Comparison of ENCODE assay signal across 1 cellular context in the genomic region with DNA sequence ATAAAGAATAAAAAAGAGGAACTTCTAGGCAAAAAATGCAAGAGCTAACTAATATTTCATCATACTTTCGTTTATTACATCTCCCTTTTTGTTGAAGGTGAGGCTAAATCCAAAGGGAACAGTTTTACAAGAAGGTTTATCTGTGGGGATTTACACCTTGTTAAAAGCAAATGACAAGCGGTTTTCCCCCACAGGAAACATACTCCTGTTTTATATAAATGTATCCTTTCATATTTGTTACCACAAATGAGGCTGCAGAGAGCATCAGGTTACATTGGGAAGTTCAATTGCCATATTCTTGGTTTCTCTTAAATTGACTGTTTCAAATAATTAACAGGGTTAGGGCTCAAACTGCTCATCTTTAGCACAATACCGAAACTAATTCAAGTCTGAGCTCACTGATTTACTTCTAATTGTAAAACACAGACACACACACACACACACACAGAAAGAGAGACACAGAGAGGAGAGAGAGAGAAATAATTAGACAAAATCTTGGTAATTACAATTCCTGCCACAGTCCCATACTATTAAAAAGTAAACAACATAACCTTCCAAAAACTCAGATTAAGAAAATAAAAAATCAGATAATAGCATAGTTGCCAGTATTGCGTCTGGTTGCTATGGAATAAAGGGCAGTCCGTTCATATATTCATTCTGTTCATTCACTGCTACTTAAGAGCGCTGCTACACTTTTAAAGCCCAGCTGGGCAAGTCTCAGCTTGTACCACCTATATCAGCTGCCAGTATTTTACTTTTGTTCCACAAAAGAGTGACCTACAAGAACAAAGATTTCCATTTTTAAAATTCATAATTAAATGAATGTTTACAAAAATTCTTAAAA.
TF ChIP-seq lines count a peak whose summit lies in the region.

No MANE protein-coding gene starts in this region.

TF ChIP-seq in HEK293, 187 proteins besides CTCF, POLR2A, EP300 and RAD21 (continued from another document and continues in another):
- TF ChIP-seq ZNF560 (tag by site-specific recombination; IDR thresholded peaks at IDR 0.05; ENCODE audit: borderline replicate concordance): no peak
- peak; percentile 95 for TF ChIP-seq TCF7L2 (IDR thresholded peaks at IDR 0.05; ENCODE audit: borderline replicate concordance, low read depth, low read length)
- no peak for TF ChIP-seq ZSCAN16 (tag by site-specific recombination; IDR thresholded peaks at IDR 0.05)
- TF ChIP-seq, protein P1, sequence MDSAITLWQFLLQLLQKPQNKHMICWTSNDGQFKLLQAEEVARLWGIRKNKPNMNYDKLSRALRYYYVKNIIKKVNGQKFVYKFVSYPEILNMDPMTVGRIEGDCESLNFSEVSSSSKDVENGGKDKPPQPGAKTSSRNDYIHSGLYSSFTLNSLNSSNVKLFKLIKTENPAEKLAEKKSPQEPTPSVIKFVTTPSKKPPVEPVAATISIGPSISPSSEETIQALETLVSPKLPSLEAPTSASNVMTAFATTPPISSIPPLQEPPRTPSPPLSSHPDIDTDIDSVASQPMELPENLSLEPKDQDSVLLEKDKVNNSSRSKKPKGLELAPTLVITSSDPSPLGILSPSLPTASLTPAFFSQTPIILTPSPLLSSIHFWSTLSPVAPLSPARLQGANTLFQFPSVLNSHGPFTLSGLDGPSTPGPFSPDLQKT (IDR thresholded peaks at IDR 0.05; ENCODE audit: borderline replicate concordance, low read depth, low read length): no peak
- no peak for TF ChIP-seq ZNF175 (tag by site-specific recombination; IDR thresholded peaks at IDR 0.05)
- no peak for TF ChIP-seq ZFHX2 (tag by site-specific recombination; conservative IDR thresholded peaks at IDR 0.05)
- peak; percentile 66; the same call in 1 of the 2 replicates for TF ChIP-seq ZNF596 (tag by site-specific recombination; IDR thresholded peaks at IDR 0.05)
- TF ChIP-seq SP3 (tag by site-specific recombination; IDR thresholded peaks at IDR 0.05): no peak
- no peak for TF ChIP-seq ZNF830 (tag by site-specific recombination; IDR thresholded peaks at IDR 0.05; ENCODE audit: low read depth)
- TF ChIP-seq ZNF350 (tag by site-specific recombination; IDR thresholded peaks at IDR 0.05): no peak
- TF ChIP-seq ZNF768 (tag by site-specific recombination; IDR thresholded peaks at IDR 0.05): no peak
- TF ChIP-seq ZFP69B (tag by site-specific recombination; IDR thresholded peaks at IDR 0.05): peak; percentile 29; the same call in 1 of the 2 replicates
- TF ChIP-seq, protein P2, sequence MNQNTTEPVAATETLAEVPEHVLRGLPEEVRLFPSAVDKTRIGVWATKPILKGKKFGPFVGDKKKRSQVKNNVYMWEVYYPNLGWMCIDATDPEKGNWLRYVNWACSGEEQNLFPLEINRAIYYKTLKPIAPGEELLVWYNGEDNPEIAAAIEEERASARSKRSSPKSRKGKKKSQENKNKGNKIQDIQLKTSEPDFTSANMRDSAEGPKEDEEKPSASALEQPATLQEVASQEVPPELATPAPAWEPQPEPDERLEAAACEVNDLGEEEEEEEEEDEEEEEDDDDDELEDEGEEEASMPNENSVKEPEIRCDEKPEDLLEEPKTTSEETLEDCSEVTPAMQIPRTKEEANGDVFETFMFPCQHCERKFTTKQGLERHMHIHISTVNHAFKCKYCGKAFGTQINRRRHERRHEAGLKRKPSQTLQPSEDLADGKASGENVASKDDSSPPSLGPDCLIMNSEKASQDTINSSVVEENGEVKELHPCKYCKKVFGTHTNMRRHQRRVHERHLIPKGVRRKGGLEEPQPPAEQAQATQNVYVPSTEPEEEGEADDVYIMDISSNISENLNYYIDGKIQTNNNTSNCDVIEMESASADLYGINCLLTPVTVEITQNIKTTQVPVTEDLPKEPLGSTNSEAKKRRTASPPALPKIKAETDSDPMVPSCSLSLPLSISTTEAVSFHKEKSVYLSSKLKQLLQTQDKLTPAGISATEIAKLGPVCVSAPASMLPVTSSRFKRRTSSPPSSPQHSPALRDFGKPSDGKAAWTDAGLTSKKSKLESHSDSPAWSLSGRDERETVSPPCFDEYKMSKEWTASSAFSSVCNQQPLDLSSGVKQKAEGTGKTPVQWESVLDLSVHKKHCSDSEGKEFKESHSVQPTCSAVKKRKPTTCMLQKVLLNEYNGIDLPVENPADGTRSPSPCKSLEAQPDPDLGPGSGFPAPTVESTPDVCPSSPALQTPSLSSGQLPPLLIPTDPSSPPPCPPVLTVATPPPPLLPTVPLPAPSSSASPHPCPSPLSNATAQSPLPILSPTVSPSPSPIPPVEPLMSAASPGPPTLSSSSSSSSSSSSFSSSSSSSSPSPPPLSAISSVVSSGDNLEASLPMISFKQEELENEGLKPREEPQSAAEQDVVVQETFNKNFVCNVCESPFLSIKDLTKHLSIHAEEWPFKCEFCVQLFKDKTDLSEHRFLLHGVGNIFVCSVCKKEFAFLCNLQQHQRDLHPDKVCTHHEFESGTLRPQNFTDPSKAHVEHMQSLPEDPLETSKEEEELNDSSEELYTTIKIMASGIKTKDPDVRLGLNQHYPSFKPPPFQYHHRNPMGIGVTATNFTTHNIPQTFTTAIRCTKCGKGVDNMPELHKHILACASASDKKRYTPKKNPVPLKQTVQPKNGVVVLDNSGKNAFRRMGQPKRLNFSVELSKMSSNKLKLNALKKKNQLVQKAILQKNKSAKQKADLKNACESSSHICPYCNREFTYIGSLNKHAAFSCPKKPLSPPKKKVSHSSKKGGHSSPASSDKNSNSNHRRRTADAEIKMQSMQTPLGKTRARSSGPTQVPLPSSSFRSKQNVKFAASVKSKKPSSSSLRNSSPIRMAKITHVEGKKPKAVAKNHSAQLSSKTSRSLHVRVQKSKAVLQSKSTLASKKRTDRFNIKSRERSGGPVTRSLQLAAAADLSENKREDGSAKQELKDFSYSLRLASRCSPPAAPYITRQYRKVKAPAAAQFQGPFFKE (tag by site-specific recombination; IDR thresholded peaks at IDR 0.05; ENCODE audit: borderline replicate concordance): no peak
- peak; percentile 31; the same call in 1 of the 2 replicates for TF ChIP-seq ZSCAN23 (tag by site-specific recombination; IDR thresholded peaks at IDR 0.05)
- no peak for TF ChIP-seq ZBTB20 (tag by site-specific recombination; IDR thresholded peaks at IDR 0.05)
- TF ChIP-seq ZNF132 (tag by site-specific recombination; IDR thresholded peaks at IDR 0.05; ENCODE audit: borderline replicate concordance): no peak
- TF ChIP-seq BCL11A (tag by site-specific recombination; IDR thresholded peaks at IDR 0.05; ENCODE audit: low read depth): no peak
- TF ChIP-seq ZNF585B (tag by site-specific recombination; IDR thresholded peaks at IDR 0.05): no peak
- no peak for TF ChIP-seq ZNF114 (tag by site-specific recombination; IDR thresholded peaks at IDR 0.05)
- TF ChIP-seq, protein P3, sequence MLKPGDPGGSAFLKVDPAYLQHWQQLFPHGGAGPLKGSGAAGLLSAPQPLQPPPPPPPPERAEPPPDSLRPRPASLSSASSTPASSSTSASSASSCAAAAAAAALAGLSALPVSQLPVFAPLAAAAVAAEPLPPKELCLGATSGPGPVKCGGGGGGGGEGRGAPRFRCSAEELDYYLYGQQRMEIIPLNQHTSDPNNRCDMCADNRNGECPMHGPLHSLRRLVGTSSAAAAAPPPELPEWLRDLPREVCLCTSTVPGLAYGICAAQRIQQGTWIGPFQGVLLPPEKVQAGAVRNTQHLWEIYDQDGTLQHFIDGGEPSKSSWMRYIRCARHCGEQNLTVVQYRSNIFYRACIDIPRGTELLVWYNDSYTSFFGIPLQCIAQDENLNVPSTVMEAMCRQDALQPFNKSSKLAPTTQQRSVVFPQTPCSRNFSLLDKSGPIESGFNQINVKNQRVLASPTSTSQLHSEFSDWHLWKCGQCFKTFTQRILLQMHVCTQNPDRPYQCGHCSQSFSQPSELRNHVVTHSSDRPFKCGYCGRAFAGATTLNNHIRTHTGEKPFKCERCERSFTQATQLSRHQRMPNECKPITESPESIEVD (tag by site-specific recombination; IDR thresholded peaks at IDR 0.05): peak; percentile 98
- TF ChIP-seq, protein P4, sequence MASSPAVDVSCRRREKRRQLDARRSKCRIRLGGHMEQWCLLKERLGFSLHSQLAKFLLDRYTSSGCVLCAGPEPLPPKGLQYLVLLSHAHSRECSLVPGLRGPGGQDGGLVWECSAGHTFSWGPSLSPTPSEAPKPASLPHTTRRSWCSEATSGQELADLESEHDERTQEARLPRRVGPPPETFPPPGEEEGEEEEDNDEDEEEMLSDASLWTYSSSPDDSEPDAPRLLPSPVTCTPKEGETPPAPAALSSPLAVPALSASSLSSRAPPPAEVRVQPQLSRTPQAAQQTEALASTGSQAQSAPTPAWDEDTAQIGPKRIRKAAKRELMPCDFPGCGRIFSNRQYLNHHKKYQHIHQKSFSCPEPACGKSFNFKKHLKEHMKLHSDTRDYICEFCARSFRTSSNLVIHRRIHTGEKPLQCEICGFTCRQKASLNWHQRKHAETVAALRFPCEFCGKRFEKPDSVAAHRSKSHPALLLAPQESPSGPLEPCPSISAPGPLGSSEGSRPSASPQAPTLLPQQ (tag by site-specific recombination; IDR thresholded peaks at IDR 0.05): no peak
- no peak for TF ChIP-seq SALL2 (tag by site-specific recombination; IDR thresholded peaks at IDR 0.05; ENCODE audit: borderline replicate concordance)
- TF ChIP-seq ZNF16 (tag by site-specific recombination; IDR thresholded peaks at IDR 0.05; ENCODE audit: low read depth): no peak
- TF ChIP-seq, protein P5, sequence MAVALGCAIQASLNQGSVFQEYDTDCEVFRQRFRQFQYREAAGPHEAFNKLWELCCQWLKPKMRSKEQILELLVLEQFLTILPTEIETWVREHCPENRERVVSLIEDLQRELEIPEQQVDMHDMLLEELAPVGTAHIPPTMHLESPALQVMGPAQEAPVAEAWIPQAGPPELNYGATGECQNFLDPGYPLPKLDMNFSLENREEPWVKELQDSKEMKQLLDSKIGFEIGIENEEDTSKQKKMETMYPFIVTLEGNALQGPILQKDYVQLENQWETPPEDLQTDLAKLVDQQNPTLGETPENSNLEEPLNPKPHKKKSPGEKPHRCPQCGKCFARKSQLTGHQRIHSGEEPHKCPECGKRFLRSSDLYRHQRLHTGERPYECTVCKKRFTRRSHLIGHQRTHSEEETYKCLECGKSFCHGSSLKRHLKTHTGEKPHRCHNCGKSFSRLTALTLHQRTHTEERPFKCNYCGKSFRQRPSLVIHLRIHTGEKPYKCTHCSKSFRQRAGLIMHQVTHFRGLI (tag by site-specific recombination; IDR thresholded peaks at IDR 0.05): peak; percentile 55; the same call in 1 of the 2 replicates
- TF ChIP-seq TRIM28 (IDR thresholded peaks at IDR 0.05; ENCODE audit: borderline replicate concordance, low read length): no peak
- TF ChIP-seq ZBTB1 (tag by site-specific recombination; IDR thresholded peaks at IDR 0.05): no peak
- no peak for TF ChIP-seq ZNF146 (tag by site-specific recombination; IDR thresholded peaks at IDR 0.05)
- TF ChIP-seq, protein P6, sequence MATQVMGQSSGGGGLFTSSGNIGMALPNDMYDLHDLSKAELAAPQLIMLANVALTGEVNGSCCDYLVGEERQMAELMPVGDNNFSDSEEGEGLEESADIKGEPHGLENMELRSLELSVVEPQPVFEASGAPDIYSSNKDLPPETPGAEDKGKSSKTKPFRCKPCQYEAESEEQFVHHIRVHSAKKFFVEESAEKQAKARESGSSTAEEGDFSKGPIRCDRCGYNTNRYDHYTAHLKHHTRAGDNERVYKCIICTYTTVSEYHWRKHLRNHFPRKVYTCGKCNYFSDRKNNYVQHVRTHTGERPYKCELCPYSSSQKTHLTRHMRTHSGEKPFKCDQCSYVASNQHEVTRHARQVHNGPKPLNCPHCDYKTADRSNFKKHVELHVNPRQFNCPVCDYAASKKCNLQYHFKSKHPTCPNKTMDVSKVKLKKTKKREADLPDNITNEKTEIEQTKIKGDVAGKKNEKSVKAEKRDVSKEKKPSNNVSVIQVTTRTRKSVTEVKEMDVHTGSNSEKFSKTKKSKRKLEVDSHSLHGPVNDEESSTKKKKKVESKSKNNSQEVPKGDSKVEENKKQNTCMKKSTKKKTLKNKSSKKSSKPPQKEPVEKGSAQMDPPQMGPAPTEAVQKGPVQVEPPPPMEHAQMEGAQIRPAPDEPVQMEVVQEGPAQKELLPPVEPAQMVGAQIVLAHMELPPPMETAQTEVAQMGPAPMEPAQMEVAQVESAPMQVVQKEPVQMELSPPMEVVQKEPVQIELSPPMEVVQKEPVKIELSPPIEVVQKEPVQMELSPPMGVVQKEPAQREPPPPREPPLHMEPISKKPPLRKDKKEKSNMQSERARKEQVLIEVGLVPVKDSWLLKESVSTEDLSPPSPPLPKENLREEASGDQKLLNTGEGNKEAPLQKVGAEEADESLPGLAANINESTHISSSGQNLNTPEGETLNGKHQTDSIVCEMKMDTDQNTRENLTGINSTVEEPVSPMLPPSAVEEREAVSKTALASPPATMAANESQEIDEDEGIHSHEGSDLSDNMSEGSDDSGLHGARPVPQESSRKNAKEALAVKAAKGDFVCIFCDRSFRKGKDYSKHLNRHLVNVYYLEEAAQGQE (tag by site-specific recombination; IDR thresholded peaks at IDR 0.05): no peak
- no peak for TF ChIP-seq ZNF514 (tag by site-specific recombination; IDR thresholded peaks at IDR 0.05)
- TF ChIP-seq, protein P7, sequence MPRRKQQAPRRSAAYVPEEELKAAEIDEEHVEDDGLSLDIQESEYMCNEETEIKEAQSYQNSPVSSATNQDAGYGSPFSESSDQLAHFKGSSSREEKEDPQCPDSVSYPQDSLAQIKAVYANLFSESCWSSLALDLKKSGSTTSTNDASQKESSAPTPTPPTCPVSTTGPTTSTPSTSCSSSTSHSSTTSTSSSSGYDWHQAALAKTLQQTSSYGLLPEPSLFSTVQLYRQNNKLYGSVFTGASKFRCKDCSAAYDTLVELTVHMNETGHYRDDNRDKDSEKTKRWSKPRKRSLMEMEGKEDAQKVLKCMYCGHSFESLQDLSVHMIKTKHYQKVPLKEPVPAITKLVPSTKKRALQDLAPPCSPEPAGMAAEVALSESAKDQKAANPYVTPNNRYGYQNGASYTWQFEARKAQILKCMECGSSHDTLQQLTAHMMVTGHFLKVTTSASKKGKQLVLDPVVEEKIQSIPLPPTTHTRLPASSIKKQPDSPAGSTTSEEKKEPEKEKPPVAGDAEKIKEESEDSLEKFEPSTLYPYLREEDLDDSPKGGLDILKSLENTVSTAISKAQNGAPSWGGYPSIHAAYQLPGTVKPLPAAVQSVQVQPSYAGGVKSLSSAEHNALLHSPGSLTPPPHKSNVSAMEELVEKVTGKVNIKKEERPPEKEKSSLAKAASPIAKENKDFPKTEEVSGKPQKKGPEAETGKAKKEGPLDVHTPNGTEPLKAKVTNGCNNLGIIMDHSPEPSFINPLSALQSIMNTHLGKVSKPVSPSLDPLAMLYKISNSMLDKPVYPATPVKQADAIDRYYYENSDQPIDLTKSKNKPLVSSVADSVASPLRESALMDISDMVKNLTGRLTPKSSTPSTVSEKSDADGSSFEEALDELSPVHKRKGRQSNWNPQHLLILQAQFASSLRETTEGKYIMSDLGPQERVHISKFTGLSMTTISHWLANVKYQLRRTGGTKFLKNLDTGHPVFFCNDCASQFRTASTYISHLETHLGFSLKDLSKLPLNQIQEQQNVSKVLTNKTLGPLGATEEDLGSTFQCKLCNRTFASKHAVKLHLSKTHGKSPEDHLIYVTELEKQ (tag by site-specific recombination; IDR thresholded peaks at IDR 0.05; ENCODE audit: borderline replicate concordance): peak; percentile 71; the same call in 1 of the 2 replicates
- TF ChIP-seq MYNN (tag by site-specific recombination; IDR thresholded peaks at IDR 0.05; ENCODE audit: borderline replicate concordance): 0 out of 2 replicates have a peak, but pooled peaks have one; percentile 35
- no peak for TF ChIP-seq ZNF791 (tag by site-specific recombination; IDR thresholded peaks at IDR 0.05)
- TF ChIP-seq ZNF529 (tag by site-specific recombination; IDR thresholded peaks at IDR 0.05; ENCODE audit: insufficient replicate concordance): no peak
- no peak for TF ChIP-seq ZNF157 (tag by site-specific recombination; IDR thresholded peaks at IDR 0.05)
- no peak for TF ChIP-seq ZNF138 (tag by site-specific recombination; IDR thresholded peaks at IDR 0.05; ENCODE audit: borderline replicate concordance)
